1 cellular context compared by ENCODE assay signal in the genomic region with DNA sequence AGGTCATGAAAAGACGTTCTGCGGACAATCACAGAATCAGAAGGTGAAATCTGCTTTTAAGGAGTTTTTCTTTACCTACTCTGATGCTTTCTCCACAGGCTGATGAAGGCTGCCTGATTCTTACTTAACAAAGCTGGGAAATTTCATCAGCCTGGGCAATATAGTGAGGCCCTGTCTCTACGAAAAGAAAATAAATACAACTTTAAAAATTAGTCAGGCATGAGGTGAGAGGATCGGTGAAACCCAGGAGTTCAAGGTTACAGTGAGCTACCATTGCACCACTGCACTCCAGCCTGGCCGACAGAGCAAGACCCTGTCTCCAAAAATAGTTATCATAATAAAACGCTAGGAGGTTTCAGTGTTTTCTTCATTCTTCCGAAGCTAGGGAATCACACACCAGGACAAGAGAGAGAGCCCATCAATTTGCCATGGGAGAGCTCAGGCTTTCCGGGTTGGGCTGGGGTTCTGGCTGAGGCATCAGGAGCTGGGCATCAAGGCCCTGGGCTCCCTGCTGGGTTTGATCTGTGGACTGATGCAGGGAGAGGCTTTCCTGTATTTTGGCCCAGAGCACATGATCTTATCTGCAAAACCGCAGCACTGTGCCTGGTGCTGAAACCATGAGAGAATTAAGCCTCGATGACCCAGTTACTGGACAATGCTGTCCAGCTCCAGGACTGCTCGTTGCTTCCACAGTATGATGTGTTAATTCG.
TF ChIP-seq lines count a peak whose summit lies in the region.

No MANE protein-coding gene starts in this region.

TF ChIP-seq in SK-N-SH treated with all-trans-retinoic acid at 6 μM for 48 hours, 23 proteins besides CTCF, POLR2A, EP300 and RAD21 (continued from another document):
- TF ChIP-seq CSDC2 (CRISPR knock-in tag; IDR thresholded peaks at IDR 0.05) (no peak), TCF4 (CRISPR knock-in tag; IDR thresholded peaks at IDR 0.05; ENCODE audit: borderline replicate concordance) (no peak)
- TF ChIP-seq, protein P1, sequence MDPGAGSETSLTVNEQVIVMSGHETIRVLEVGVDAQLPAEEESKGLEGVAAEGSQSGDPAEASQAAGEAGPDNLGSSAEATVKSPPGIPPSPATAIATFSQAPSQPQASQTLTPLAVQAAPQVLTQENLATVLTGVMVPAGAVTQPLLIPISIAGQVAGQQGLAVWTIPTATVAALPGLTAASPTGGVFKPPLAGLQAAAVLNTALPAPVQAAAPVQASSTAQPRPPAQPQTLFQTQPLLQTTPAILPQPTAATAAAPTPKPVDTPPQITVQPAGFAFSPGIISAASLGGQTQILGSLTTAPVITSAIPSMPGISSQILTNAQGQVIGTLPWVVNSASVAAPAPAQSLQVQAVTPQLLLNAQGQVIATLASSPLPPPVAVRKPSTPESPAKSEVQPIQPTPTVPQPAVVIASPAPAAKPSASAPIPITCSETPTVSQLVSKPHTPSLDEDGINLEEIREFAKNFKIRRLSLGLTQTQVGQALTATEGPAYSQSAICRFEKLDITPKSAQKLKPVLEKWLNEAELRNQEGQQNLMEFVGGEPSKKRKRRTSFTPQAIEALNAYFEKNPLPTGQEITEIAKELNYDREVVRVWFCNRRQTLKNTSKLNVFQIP (CRISPR knock-in tag; IDR thresholded peaks at IDR 0.05; ENCODE audit: borderline replicate concordance, low read depth) = no peak
- TF ChIP-seq, protein P2, sequence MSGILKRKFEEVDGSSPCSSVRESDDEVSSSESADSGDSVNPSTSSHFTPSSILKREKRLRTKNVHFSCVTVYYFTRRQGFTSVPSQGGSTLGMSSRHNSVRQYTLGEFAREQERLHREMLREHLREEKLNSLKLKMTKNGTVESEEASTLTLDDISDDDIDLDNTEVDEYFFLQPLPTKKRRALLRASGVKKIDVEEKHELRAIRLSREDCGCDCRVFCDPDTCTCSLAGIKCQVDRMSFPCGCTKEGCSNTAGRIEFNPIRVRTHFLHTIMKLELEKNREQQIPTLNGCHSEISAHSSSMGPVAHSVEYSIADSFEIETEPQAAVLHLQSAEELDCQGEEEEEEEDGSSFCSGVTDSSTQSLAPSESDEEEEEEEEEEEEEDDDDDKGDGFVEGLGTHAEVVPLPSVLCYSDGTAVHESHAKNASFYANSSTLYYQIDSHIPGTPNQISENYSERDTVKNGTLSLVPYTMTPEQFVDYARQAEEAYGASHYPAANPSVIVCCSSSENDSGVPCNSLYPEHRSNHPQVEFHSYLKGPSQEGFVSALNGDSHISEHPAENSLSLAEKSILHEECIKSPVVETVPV (CRISPR knock-in tag; IDR thresholded peaks at IDR 0.05) = no peak
